ENCODE assay signal across 1 cellular context in the genomic region with DNA sequence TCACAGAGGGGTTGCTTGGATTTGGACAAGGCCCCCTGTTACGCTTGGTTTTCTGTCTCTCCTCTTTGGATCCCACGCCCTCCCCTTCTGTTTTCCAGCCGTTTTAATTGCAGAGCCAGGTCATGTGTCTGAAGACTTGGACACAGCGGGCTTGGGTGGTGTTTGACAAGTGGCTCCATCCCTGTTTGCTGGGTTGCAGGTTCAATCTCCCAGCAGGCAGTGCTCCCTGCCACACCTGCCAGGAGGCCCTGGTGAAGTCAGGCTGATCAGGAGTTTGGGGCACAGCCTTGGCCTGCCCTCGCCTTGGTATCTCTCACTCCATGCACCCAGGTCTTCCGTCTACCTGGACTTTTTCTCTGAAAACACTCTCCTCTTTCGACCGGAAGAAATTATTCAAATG.
TF ChIP-seq lines count a peak whose summit lies in the region.

No MANE protein-coding gene starts in this region.

TF ChIP-seq in H1, 55 proteins besides CTCF, POLR2A, EP300 and RAD21:
- TF ChIP-seq FOSL1 (IDR thresholded peaks at IDR 0.05; ENCODE audit: insufficient read depth, low read depth, low read length) (no peak), TEAD4 (IDR thresholded peaks at IDR 0.05; ENCODE audit: low read depth, low read length) (no peak), CEBPB (IDR thresholded peaks at IDR 0.05; ENCODE audit: low read depth, low read length) (no peak), NANOG (IDR thresholded peaks at IDR 0.05; ENCODE audit: insufficient read depth, low read depth, low read length, poor library complexity, severe bottlenecking) (no peak), RNF2 (IDR thresholded peaks at IDR 0.05; ENCODE audit: borderline replicate concordance, low read depth, low read length, missing control alignments, poor library complexity, severe bottlenecking) (no peak), EZH2 (IDR thresholded peaks at IDR 0.05; ENCODE audit: low read depth, low read length, severe bottlenecking) (no peak), KDM5A (IDR thresholded peaks at IDR 0.05; ENCODE audit: low read length) (no peak), HDAC2 (IDR thresholded peaks at IDR 0.05; ENCODE audit: borderline replicate concordance in 1 of 2, low read depth in 2 of 2, low read length in 2 of 2) (no peak), TAF7 (optimal IDR thresholded peaks at IDR 0.05; ENCODE audit: borderline replicate concordance, low read depth, low read length) (no peak), GTF2F1 (IDR thresholded peaks at IDR 0.05; ENCODE audit: borderline replicate concordance, low read depth, low read length) (no peak), POLR2AphosphoS5 (IDR thresholded peaks at IDR 0.05; ENCODE audit: low read depth, low read length) (no peak), SAP30 (IDR thresholded peaks at IDR 0.05; ENCODE audit: insufficient read depth, insufficient replicate concordance, low read length) (no peak), TCF12 (IDR thresholded peaks at IDR 0.05; ENCODE audit: low read depth, low read length) (no peak), SP2 (IDR thresholded peaks at IDR 0.05; ENCODE audit: low read length) (no peak), CBX5 (IDR thresholded peaks at IDR 0.05; ENCODE audit: low read depth, low read length) (no peak), KDM1A (IDR thresholded peaks at IDR 0.05; ENCODE audit: borderline replicate concordance, low read length) (no peak), CHD1 (IDR thresholded peaks at IDR 0.05; ENCODE audit: low read depth, low read length) (no peak), CHD2 (IDR thresholded peaks at IDR 0.05; ENCODE audit: low read length) (no peak)
- TF ChIP-seq, protein P1, sequence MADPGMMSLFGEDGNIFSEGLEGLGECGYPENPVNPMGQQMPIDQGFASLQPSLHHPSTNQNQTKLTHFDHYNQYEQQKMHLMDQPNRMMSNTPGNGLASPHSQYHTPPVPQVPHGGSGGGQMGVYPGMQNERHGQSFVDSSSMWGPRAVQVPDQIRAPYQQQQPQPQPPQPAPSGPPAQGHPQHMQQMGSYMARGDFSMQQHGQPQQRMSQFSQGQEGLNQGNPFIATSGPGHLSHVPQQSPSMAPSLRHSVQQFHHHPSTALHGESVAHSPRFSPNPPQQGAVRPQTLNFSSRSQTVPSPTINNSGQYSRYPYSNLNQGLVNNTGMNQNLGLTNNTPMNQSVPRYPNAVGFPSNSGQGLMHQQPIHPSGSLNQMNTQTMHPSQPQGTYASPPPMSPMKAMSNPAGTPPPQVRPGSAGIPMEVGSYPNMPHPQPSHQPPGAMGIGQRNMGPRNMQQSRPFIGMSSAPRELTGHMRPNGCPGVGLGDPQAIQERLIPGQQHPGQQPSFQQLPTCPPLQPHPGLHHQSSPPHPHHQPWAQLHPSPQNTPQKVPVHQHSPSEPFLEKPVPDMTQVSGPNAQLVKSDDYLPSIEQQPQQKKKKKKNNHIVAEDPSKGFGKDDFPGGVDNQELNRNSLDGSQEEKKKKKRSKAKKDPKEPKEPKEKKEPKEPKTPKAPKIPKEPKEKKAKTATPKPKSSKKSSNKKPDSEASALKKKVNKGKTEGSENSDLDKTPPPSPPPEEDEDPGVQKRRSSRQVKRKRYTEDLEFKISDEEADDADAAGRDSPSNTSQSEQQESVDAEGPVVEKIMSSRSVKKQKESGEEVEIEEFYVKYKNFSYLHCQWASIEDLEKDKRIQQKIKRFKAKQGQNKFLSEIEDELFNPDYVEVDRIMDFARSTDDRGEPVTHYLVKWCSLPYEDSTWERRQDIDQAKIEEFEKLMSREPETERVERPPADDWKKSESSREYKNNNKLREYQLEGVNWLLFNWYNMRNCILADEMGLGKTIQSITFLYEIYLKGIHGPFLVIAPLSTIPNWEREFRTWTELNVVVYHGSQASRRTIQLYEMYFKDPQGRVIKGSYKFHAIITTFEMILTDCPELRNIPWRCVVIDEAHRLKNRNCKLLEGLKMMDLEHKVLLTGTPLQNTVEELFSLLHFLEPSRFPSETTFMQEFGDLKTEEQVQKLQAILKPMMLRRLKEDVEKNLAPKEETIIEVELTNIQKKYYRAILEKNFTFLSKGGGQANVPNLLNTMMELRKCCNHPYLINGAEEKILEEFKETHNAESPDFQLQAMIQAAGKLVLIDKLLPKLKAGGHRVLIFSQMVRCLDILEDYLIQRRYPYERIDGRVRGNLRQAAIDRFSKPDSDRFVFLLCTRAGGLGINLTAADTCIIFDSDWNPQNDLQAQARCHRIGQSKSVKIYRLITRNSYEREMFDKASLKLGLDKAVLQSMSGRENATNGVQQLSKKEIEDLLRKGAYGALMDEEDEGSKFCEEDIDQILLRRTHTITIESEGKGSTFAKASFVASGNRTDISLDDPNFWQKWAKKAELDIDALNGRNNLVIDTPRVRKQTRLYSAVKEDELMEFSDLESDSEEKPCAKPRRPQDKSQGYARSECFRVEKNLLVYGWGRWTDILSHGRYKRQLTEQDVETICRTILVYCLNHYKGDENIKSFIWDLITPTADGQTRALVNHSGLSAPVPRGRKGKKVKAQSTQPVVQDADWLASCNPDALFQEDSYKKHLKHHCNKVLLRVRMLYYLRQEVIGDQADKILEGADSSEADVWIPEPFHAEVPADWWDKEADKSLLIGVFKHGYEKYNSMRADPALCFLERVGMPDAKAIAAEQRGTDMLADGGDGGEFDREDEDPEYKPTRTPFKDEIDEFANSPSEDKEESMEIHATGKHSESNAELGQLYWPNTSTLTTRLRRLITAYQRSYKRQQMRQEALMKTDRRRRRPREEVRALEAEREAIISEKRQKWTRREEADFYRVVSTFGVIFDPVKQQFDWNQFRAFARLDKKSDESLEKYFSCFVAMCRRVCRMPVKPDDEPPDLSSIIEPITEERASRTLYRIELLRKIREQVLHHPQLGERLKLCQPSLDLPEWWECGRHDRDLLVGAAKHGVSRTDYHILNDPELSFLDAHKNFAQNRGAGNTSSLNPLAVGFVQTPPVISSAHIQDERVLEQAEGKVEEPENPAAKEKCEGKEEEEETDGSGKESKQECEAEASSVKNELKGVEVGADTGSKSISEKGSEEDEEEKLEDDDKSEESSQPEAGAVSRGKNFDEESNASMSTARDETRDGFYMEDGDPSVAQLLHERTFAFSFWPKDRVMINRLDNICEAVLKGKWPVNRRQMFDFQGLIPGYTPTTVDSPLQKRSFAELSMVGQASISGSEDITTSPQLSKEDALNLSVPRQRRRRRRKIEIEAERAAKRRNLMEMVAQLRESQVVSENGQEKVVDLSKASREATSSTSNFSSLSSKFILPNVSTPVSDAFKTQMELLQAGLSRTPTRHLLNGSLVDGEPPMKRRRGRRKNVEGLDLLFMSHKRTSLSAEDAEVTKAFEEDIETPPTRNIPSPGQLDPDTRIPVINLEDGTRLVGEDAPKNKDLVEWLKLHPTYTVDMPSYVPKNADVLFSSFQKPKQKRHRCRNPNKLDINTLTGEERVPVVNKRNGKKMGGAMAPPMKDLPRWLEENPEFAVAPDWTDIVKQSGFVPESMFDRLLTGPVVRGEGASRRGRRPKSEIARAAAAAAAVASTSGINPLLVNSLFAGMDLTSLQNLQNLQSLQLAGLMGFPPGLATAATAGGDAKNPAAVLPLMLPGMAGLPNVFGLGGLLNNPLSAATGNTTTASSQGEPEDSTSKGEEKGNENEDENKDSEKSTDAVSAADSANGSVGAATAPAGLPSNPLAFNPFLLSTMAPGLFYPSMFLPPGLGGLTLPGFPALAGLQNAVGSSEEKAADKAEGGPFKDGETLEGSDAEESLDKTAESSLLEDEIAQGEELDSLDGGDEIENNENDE (IDR thresholded peaks at IDR 0.05; ENCODE audit: insufficient replicate concordance, low read length), result no peak
- TF ChIP-seq, protein P2, sequence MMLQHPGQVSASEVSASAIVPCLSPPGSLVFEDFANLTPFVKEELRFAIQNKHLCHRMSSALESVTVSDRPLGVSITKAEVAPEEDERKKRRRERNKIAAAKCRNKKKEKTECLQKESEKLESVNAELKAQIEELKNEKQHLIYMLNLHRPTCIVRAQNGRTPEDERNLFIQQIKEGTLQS (IDR thresholded peaks at IDR 0.05; ENCODE audit: insufficient read depth, low read depth, low read length), result no peak
TF ChIP-seq in H1: peak in this region for 0.
